Comparison of ENCODE assay signal across 8 cellular contexts in the genomic region with DNA sequence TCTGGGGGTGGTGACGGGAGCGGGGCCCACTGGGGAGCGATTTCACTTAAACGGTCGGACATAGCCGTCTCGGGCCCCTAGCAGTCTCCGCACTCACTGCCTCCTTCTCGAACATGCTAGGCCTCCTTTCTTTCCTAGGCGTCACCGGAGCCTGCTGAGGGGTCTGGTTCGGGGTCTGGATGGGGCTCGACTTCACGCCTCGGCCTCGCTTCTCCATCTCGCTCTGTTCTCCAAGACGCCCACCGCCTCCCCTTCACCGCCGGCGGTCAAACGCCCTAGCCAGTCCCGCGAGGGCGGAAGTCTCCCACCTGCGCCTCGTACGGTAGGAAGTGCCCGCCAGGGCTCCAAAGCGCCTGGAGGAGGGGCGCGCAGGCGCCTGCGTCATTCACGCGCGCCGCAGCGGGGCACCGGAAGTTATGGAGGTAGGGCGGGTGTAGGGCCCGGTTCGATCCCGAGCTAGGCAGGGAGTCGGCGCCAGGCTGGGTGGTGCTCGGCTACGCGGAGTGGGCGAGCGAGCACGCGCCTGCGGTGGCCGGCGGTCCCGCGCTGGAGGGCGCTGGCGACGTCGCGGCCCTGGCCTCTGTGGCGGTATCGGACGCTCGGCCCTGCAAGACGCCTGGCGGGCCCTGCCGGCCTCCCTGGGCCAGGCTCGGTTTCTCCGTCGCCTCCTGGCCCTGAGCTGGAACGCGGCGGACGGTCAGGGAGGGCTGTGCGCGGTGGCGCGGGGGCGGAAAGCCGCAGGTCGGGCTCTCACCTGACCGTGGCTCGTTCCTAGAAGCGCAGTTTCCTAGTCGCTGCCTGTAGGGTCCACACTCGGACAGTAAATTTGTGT. TPM values are rescaled to one million over a fixed set of nuclear protein-coding genes. Genes with fewer than 3 reads are reported as not detected.
A peak's percentile ranks its signal among the peaks of the same experiment; 100 is the strongest.
DNase-seq lines count a peak whose midpoint lies in the region; ATAC-seq and TF ChIP-seq lines count a peak whose summit lies in the region.

A gene with protein sequence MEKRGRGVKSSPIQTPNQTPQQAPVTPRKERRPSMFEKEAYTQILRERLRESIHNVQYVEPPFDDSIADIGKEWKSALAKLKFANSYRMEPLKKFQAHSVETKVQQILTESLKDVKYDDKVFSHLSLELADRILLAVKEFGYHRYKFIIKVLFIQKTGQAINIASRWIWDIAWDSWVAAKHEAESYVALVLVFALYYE (minus strand): TSS at position 331 of the 832 bp plus-strand sequence. CDS start 114 bp downstream, at position 217.
A gene (plus strand): TSS at position 381 of the 832 bp plus-strand sequence. CDS start 36 bp downstream, at position 417.

- H3K36me3 ChIP-seq in ovary (no peaks in the 10 kb centered on the region), thyroid gland (no peaks in the 10 kb centered on the region)

- H3K36me3 Mint-ChIP-seq in activated naive CD8-positive, alpha-beta T cell treated with anti-CD3 and anti-CD28 coated beads for 36 hours = peaks cover 19% of the 10 kb centered on the region

- WGBS in ovary, 3 donors = 0 to 1% (median 1%) methylated on average over 58 to 90 of the region's 90 CpGs
- 1 to 2% methylated on average over 10 to 21 of the region's 90 CpGs for WGBS in thyroid gland, 2 donors

- ATAC-seq in HG02642 (IDR thresholded peaks at IDR 0.05; ENCODE audit: poor library complexity, unreplicated experiment) (peak; percentile 96), SK-N-SH treated with all-trans-retinoic acid at 6 μM for 48 hours (peak; percentile 96), Right ventricle myocardium inferior (peak; percentile 99)

- H3K4me3 ChIP-seq in GM12864 (ENCODE audit: low read depth, low read length) (peak within 1 kb of the TSS; percentile 88), ovary (peak within 1 kb of the TSS; percentile 79), thyroid gland (replicated peaks in 1 of 3) (peak within 1 kb of the TSS; percentile 62 to 96 (median 81))

- peaks cover 27% of the 10 kb centered on the region for H3K4me1 Mint-ChIP-seq in activated naive CD8-positive, alpha-beta T cell treated with anti-CD3 and anti-CD28 coated beads for 36 hours

- peak within 1 kb of the TSS; percentile 92 for H3K4me3 Mint-ChIP-seq in activated naive CD8-positive, alpha-beta T cell treated with anti-CD3 and anti-CD28 coated beads for 36 hours

- H3K27ac ChIP-seq in ovary = peak within 1 kb of the TSS; percentile 96 to 97
- peak within 1 kb of the TSS; percentile 86 to 95 (median 90) for H3K27ac ChIP-seq in thyroid gland

- H3K27me3 Mint-ChIP-seq in activated naive CD8-positive, alpha-beta T cell treated with anti-CD3 and anti-CD28 coated beads for 36 hours = no peaks in the 10 kb centered on the region

- H3K9me3 ChIP-seq in ovary (no peaks in the 10 kb centered on the region), thyroid gland (no peaks in the 10 kb centered on the region)

- TF ChIP-seq CTCF in GM12864 (IDR thresholded peaks at IDR 0.05; ENCODE audit: low read depth, low read length, missing control alignments) = no peak
- peak in 2 of 3 donors; percentile 59 to 65 for TF ChIP-seq CTCF in ovary (IDR thresholded peaks at IDR 0.05)
- peak in 5 of 6 experiments; percentile 6 to 49 (median 35) for TF ChIP-seq CTCF in thyroid gland (IDR thresholded peaks at IDR 0.05)

- H3K27me3 ChIP-seq in ovary (no peaks in the 10 kb centered on the region), thyroid gland (no peaks in the 10 kb centered on the region)

- intact Hi-C loops in Right ventricle myocardium inferior (cut with DNase I) (loop anchor here (1.0 to 5.0 kb wide), 3 partner anchors 27 to 803 kb away; a partner anchor contains a TSS), ovary (cut with DNase I) (loop anchor here in 1 of 4 donors (5.0 kb wide), 1 partner anchor 801 kb away; a partner anchor contains a TSS), thyroid gland (cut with DNase I) (loop anchor here (5.0 to 10.0 kb wide), 2 partner anchors 47 to 806 kb away; a partner anchor contains a TSS)

- DNase-seq in GM12864 (ENCODE audit: low read depth) (peak; percentile 73), NCI-H1092 treated with DMSO at 0.1 percent for 48 hours (lab: John Stamatoyannopoulos, UW) (peak; percentile 97), Right ventricle myocardium inferior (ENCODE audit: missing footprints) (peak; percentile 95), ovary (peak; percentile 92 to 97 (median 94)), thyroid gland (peak; percentile 93 to 94)
- DNase-seq in activated naive CD8-positive, alpha-beta T cell treated with anti-CD3 and anti-CD28 coated beads for 36 hours = peak; percentile 95

- no peak for TF ChIP-seq EP300 in ovary (IDR thresholded peaks at IDR 0.05)

- H3K9me3 Mint-ChIP-seq in activated naive CD8-positive, alpha-beta T cell treated with anti-CD3 and anti-CD28 coated beads for 36 hours = peaks cover 2% of the 10 kb centered on the region

- peaks cover 3% of the 10 kb centered on the region for H3K4me1 ChIP-seq in ovary (ENCODE audit: insufficient read depth)
- peaks cover 7 to 12% of the 10 kb centered on the region in 2 donors for H3K4me1 ChIP-seq in thyroid gland

- TF ChIP-seq POLR2A in ovary (IDR thresholded peaks at IDR 0.05) (peak; percentile 91), thyroid gland (IDR thresholded peaks at IDR 0.05) (peak; percentile 17 to 90)

- H3K27ac Mint-ChIP-seq in activated naive CD8-positive, alpha-beta T cell treated with anti-CD3 and anti-CD28 coated beads for 36 hours = peak within 1 kb of the TSS; percentile 98

TF ChIP-seq in SK-N-SH treated with all-trans-retinoic acid at 6 μM for 48 hours, 23 proteins besides CTCF, POLR2A, EP300 and RAD21 (continues in another document):
- TF ChIP-seq CSDC2 (CRISPR knock-in tag; IDR thresholded peaks at IDR 0.05) (0 out of 2 replicates have a peak, but pooled peaks have one; percentile 16), ZFP3 (CRISPR knock-in tag; IDR thresholded peaks at IDR 0.05) (0 out of 2 replicates have a peak, but pooled peaks have one; percentile 30), OSR1 (CRISPR knock-in tag; IDR thresholded peaks at IDR 0.05) (no peak), PPARA (CRISPR knock-in tag; IDR thresholded peaks at IDR 0.05; ENCODE audit: borderline replicate concordance) (no peak)
- TF ChIP-seq, protein P1, sequence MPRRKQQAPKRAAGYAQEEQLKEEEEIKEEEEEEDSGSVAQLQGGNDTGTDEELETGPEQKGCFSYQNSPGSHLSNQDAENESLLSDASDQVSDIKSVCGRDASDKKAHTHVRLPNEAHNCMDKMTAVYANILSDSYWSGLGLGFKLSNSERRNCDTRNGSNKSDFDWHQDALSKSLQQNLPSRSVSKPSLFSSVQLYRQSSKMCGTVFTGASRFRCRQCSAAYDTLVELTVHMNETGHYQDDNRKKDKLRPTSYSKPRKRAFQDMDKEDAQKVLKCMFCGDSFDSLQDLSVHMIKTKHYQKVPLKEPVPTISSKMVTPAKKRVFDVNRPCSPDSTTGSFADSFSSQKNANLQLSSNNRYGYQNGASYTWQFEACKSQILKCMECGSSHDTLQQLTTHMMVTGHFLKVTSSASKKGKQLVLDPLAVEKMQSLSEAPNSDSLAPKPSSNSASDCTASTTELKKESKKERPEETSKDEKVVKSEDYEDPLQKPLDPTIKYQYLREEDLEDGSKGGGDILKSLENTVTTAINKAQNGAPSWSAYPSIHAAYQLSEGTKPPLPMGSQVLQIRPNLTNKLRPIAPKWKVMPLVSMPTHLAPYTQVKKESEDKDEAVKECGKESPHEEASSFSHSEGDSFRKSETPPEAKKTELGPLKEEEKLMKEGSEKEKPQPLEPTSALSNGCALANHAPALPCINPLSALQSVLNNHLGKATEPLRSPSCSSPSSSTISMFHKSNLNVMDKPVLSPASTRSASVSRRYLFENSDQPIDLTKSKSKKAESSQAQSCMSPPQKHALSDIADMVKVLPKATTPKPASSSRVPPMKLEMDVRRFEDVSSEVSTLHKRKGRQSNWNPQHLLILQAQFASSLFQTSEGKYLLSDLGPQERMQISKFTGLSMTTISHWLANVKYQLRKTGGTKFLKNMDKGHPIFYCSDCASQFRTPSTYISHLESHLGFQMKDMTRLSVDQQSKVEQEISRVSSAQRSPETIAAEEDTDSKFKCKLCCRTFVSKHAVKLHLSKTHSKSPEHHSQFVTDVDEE (CRISPR knock-in tag; IDR thresholded peaks at IDR 0.05) = peak; percentile 50; the same call in 1 of the 2 replicates
- TF ChIP-seq, protein P2, sequence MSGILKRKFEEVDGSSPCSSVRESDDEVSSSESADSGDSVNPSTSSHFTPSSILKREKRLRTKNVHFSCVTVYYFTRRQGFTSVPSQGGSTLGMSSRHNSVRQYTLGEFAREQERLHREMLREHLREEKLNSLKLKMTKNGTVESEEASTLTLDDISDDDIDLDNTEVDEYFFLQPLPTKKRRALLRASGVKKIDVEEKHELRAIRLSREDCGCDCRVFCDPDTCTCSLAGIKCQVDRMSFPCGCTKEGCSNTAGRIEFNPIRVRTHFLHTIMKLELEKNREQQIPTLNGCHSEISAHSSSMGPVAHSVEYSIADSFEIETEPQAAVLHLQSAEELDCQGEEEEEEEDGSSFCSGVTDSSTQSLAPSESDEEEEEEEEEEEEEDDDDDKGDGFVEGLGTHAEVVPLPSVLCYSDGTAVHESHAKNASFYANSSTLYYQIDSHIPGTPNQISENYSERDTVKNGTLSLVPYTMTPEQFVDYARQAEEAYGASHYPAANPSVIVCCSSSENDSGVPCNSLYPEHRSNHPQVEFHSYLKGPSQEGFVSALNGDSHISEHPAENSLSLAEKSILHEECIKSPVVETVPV (CRISPR knock-in tag; IDR thresholded peaks at IDR 0.05) = no peak

RNA-seq across cellular contexts. Expression of the first gene that starts in this region (rescaled TPM):
- total RNA-seq in activated naive CD8-positive, alpha-beta T cell treated with anti-CD3 and anti-CD28 coated beads for 36 hours = 1 to 10 TPM; 2.0 TPM
- 0.41 TPM for total RNA-seq in Right ventricle myocardium inferior
- total RNA-seq in ovary = 1 to 10 TPM; 2.0 to 4.6 (median 3.1) TPM
- 1 to 10 TPM; 1.7 to 2.9 TPM for polyA plus RNA-seq in ovary
- 1 to 10 TPM in 3 of 4 donors, under 1 TPM in 1; 0.50 to 5.5 (median 2.5) TPM for total RNA-seq in thyroid gland

RNA-seq across cellular contexts. Expression of the second gene that starts in this region (rescaled TPM):
- 10 to 100 TPM; 24.0 to 26.2 TPM for total RNA-seq in activated naive CD8-positive, alpha-beta T cell treated with anti-CD3 and anti-CD28 coated beads for 36 hours
- total RNA-seq in Right ventricle myocardium inferior = 6.5 TPM
- 10 to 100 TPM; 15.9 to 38.0 (median 27.0) TPM for total RNA-seq in ovary
- 10 to 100 TPM; 19.4 to 31.7 TPM for polyA plus RNA-seq in ovary
- 10 to 100 TPM; 29.4 to 49.8 (median 32.0) TPM for total RNA-seq in thyroid gland

Comparison
In these comparisons a context has a peak if more than half of its experiments do, and no peak if none do; other contexts are left out.
1. Peak in every context shown above with its lines: DNase-seq, ATAC-seq, H3K4me3 ChIP-seq and H3K27ac ChIP-seq.